9 cellular contexts compared by ENCODE assay signal in genomic region chr7:95545007-95545615, GRCh38. TPM values are rescaled to one million over a fixed set of nuclear protein-coding genes. Genes with fewer than 3 reads are reported as not detected.
DNase-seq lines count a peak whose midpoint lies in the region; ATAC-seq lines count a peak whose summit lies in the region.
"Had no signal": no experiment of that assay in that cellular context is flagged by ENCODE, and none has a peak within 500 bp of the region (broad histone marks: within the 10 kb centered on the region; RNA-seq: fewer than 3 reads in every experiment).

No MANE protein-coding gene starts in this region.

- H3K27ac ChIP-seq in caudate nucleus (ENCODE audit: low read depth, low read length) = peak overlapping the region; percentile 97
- H3K27ac ChIP-seq in subcutaneous abdominal adipose tissue (ENCODE audit: low read depth, low read length) = peak overlapping the region; percentile 99

- H3K9me3 ChIP-seq in subcutaneous abdominal adipose tissue (ENCODE audit: control insufficient read depth in 5 of 5, low read length in 5 of 5) = no peaks in the 10 kb centered on the region

- ATAC-seq in HG02798 (IDR thresholded peaks at IDR 0.05; ENCODE audit: poor library complexity, unreplicated experiment) = no peak

- H3K36me3 Mint-ChIP-seq in activated CD4-positive, alpha-beta T cell treated with anti-CD3 and anti-CD28 coated beads, Interleukin-2, amount 10 ng/mL, durations not matched to agents 7 days and 5 days (ENCODE audit: low read depth) = no peaks in the 10 kb centered on the region

- peaks cover 14% of the 10 kb centered on the region for H3K27me3 Mint-ChIP-seq in activated CD4-positive, alpha-beta T cell treated with anti-CD3 and anti-CD28 coated beads, Interleukin-2, amount 10 ng/mL, durations not matched to agents 7 days and 5 days

- H3K4me1 ChIP-seq in subcutaneous abdominal adipose tissue (ENCODE audit: control insufficient read depth in 5 of 5, insufficient read depth in 5 of 5, low read length in 5 of 5) = peaks cover 5 to 52% (median 47%) of the 10 kb centered on the region in 5 donors

- H3K4me3 Mint-ChIP-seq in activated CD4-positive, alpha-beta T cell treated with anti-CD3 and anti-CD28 coated beads, Interleukin-2, amount 10 ng/mL, durations not matched to agents 7 days and 5 days = no peak overlapping the region
- H3K4me3 Mint-ChIP-seq: IgD-negative memory B cell had no signal

- H3K36me3 ChIP-seq in subcutaneous abdominal adipose tissue (ENCODE audit: control insufficient read depth in 5 of 5, insufficient read depth in 5 of 5, low read length in 5 of 5) = no peaks in the 10 kb centered on the region

- DNase-seq in DMS53 treated with DMSO at 0.1 percent for 48 hours (lab: John Stamatoyannopoulos, UW; ENCODE audit: unreplicated experiment) = peak; percentile 77
- peak; percentile 72 for DNase-seq in M059J (ENCODE audit: low read depth)
- peak in 33 of 61 donors; percentile 1 to 53 (median 18) for DNase-seq in caudate nucleus (lab: John Stamatoyannopoulos, UW)
- DNase-seq in kidney tubule cell (ENCODE audit: low spot score) = peak; percentile 77
- DNase-seq in activated CD4-positive, alpha-beta T cell treated with anti-CD3 and anti-CD28 coated beads, Interleukin-2, amount 10 ng/mL, durations not matched to agents 7 days and 5 days = no peak
- DNase-seq in DMS79 (lab: John Stamatoyannopoulos, UW) = no peak

- POLR2A ChIA-PET in activated CD4-positive, alpha-beta T cell treated with anti-CD3 and anti-CD28 coated beads, Interleukin-2, amount 10 ng/mL, durations not matched to agents 7 days and 5 days (lab: Charles Lee) = no interaction called here

- no peak overlapping the region for H3K27ac Mint-ChIP-seq in activated CD4-positive, alpha-beta T cell treated with anti-CD3 and anti-CD28 coated beads, Interleukin-2, amount 10 ng/mL, durations not matched to agents 7 days and 5 days

- H3K9ac ChIP-seq in subcutaneous abdominal adipose tissue (ENCODE audit: low read length in 5 of 5) = peak overlapping the region; percentile 73 to 98 (median 82)

- H3K4me3 ChIP-seq in subcutaneous abdominal adipose tissue (ENCODE audit: low read depth in 1 of 5, low read length in 5 of 5) = peak overlapping the region; percentile 53 to 70 (median 64)

- H3K9me3 Mint-ChIP-seq in activated CD4-positive, alpha-beta T cell treated with anti-CD3 and anti-CD28 coated beads, Interleukin-2, amount 10 ng/mL, durations not matched to agents 7 days and 5 days = no peaks in the 10 kb centered on the region
- H3K9me3 Mint-ChIP-seq: IgD-negative memory B cell had no signal

- CTCF ChIA-PET in activated CD4-positive, alpha-beta T cell treated with anti-CD3 and anti-CD28 coated beads, Interleukin-2, amount 10 ng/mL, durations not matched to agents 7 days and 5 days (lab: Charles Lee) = no interaction called here

- no peaks in the 10 kb centered on the region for H3K27me3 ChIP-seq in subcutaneous abdominal adipose tissue (ENCODE audit: control insufficient read depth in 5 of 5, insufficient read depth in 4 of 5, low read length in 5 of 5)

- no peaks in the 10 kb centered on the region for H3K4me1 Mint-ChIP-seq in activated CD4-positive, alpha-beta T cell treated with anti-CD3 and anti-CD28 coated beads, Interleukin-2, amount 10 ng/mL, durations not matched to agents 7 days and 5 days

RNA-seq across cellular contexts. Expression of gene PDK4, which starts 51.2 kb away (rescaled TPM):
- 0.30 and 1.1 TPM in 2 replicates for total RNA-seq in M059J (2014; rRNA removed; shearing (Covaris generic))
- total RNA-seq in activated CD4-positive, alpha-beta T cell treated with anti-CD3 and anti-CD28 coated beads, Interleukin-2, amount 10 ng/mL, durations not matched to agents 7 days and 5 days = not detected

RNA-seq across cellular contexts. Expression of gene ASB4, which starts 59.4 kb away (rescaled TPM):
- total RNA-seq in M059J (2014; rRNA removed; shearing (Covaris generic)) = not detected in 2 replicates
- not detected for total RNA-seq in activated CD4-positive, alpha-beta T cell treated with anti-CD3 and anti-CD28 coated beads, Interleukin-2, amount 10 ng/mL, durations not matched to agents 7 days and 5 days

Comparison
In these comparisons a context has a peak if more than half of its experiments do, and no peak if none do; other contexts are left out.
1. DNase-seq: peak in DMS53 treated with DMSO at 0.1 percent for 48 hours (single experiment), M059J (single experiment), caudate nucleus (33 of 61) and kidney tubule cell (single experiment); none in activated CD4-positive, alpha-beta T cell treated with anti-CD3 and anti-CD28 coated beads, Interleukin-2, amount 10 ng/mL, durations not matched to agents 7 days and 5 days (single experiment) and DMS79 (single experiment).